Comparison of ENCODE assay signal across 8 cellular contexts in the genomic region with DNA sequence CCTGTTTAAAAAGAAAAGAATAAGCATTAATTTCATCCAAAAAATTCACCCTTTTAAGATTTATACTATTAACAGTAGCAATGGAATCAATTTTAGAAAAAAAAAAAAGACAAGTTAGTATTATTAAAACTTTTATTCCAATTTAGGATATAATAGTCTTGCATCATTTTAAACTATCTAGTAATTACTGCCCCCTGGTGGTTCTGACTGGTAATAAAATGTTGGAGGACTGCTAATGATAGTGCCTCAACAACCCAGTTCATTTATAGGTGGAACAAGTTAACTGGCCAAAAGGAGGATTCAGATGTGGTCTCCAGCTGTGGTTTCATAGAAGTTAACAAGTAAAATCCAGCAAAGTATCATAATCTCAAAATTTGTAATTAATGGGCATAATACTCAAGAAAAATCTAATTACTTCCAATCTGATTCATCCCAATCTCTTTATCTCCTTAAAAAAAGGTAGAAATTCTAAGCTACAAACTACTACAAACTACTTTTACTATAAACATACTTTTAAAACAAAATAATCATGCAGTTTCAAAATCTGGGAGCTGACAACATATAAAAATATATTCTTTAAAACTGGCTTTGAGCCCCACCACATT. TPM values are rescaled to one million over a fixed set of nuclear protein-coding genes. Genes with fewer than 3 reads are reported as not detected.
DNase-seq lines count a peak whose midpoint lies in the region; ATAC-seq and TF ChIP-seq lines count a peak whose summit lies in the region.

No MANE protein-coding gene starts in this region.

- DNase-seq in AML-193 (lab: John Stamatoyannopoulos, UW) (peak; percentile 74 to 78), GM13976 (ENCODE audit: low spot score) (peak; percentile 35), NCI-H1694 treated with DMSO at 0.1 percent for 48 hours (lab: John Stamatoyannopoulos, UW) (peak; percentile 34), T-helper 9 cell (peak; percentile 22), midbrain (lab: John Stamatoyannopoulos, UW) (peak; percentile 82), vagina (ENCODE audit: extremely low spot score in 2 of 2) (no peak)
- peak in 2 of 3 donors; percentile 1 to 41 for DNase-seq in effector memory CD4-positive, alpha-beta T cell

- TF ChIP-seq CTCF in GM13976 (IDR thresholded peaks at IDR 0.05; ENCODE audit: borderline replicate concordance, control extremely low read depth, extremely low read depth, insufficient read depth, missing control alignments) = peak; percentile 61
- peak in 2 of 3 experiments; percentile 37 to 50 for TF ChIP-seq CTCF in vagina (IDR thresholded peaks at IDR 0.05)

- H3K9me3 ChIP-seq in effector memory CD4-positive, alpha-beta T cell (ENCODE audit: control insufficient read depth, low read length) = no peaks in the 10 kb centered on the region
- H3K9me3 ChIP-seq in vagina = no peaks in the 10 kb centered on the region

- in situ Hi-C loops in GM13976 (cut with MboI; ENCODE audit: low sequenced_read_pairs, unreplicated experiment) = no loop called here

- no peaks in the 10 kb centered on the region for H3K27me3 ChIP-seq in effector memory CD4-positive, alpha-beta T cell (replicated peaks; ENCODE audit: control insufficient read depth, insufficient read depth, low read length, poor library complexity, severe bottlenecking)
- H3K27me3 ChIP-seq in vagina = no peaks in the 10 kb centered on the region

- H3K27ac ChIP-seq in effector memory CD4-positive, alpha-beta T cell (ENCODE audit: insufficient read depth, low read length, poor library complexity, severe bottlenecking) = no peak overlapping the region
- H3K27ac ChIP-seq in vagina = no peak overlapping the region

- intact Hi-C loops in vagina (cut with DNase I) = no loop called here

- TF ChIP-seq POLR2A in vagina (IDR thresholded peaks at IDR 0.05) = no peak

- peaks cover 24% of the 10 kb centered on the region for H3K36me3 ChIP-seq in effector memory CD4-positive, alpha-beta T cell (ENCODE audit: control insufficient read depth, insufficient read depth, low read length)
- H3K36me3 ChIP-seq in vagina = peaks cover 0 to 11% of the 10 kb centered on the region in 2 donors

- no peak overlapping the region for H3K4me3 ChIP-seq in effector memory CD4-positive, alpha-beta T cell (ENCODE audit: insufficient read depth, low read depth, low read length, poor library complexity, severe bottlenecking)
- H3K4me3 ChIP-seq in vagina = no peak overlapping the region

- peak; percentile 92 for ATAC-seq in HG02852 (IDR thresholded peaks at IDR 0.05; ENCODE audit: unreplicated experiment)

- H3K4me1 ChIP-seq in effector memory CD4-positive, alpha-beta T cell (ENCODE audit: control insufficient read depth, insufficient read depth, low read length, poor library complexity, severe bottlenecking) = no peaks in the 10 kb centered on the region
- H3K4me1 ChIP-seq in vagina = no peaks in the 10 kb centered on the region

RNA-seq across cellular contexts. Expression of a gene that starts 30.7 kb away (rescaled TPM):
- 2.2 TPM for total RNA-seq in vagina

RNA-seq across cellular contexts. Expression of a gene that starts 50.2 kb away (rescaled TPM):
- total RNA-seq in vagina = 71.7 TPM

RNA-seq across cellular contexts. Expression of a gene that starts 51.0 kb away (rescaled TPM):
- 13.8 TPM for total RNA-seq in vagina

Comparison
In these comparisons a context has a peak if more than half of its experiments do, and no peak if none do; other contexts are left out.
1. DNase-seq: peak in AML-193 (2 of 2), GM13976 (single experiment), NCI-H1694 treated with DMSO at 0.1 percent for 48 hours (single experiment), T-helper 9 cell (single experiment), effector memory CD4-positive, alpha-beta T cell (2 of 3) and midbrain (single experiment); none in vagina (0 of 2).